In genomic region chr9:34027845-34028574, GRCh38 we compare ENCODE assay signal across 24 cellular contexts. TPM values are rescaled to one million over a fixed set of nuclear protein-coding genes. Genes with fewer than 3 reads are reported as not detected.
DNase-seq lines count a peak whose midpoint lies in the region; ATAC-seq and TF ChIP-seq lines count a peak whose summit lies in the region.
"Had no signal": no experiment of that assay in that cellular context is flagged by ENCODE, and none has a peak within 500 bp of the region (broad histone marks: within the 10 kb centered on the region; RNA-seq: fewer than 3 reads in every experiment).

No MANE protein-coding gene starts in this region.

- peak overlapping the region; percentile 47 for H3K27ac Mint-ChIP-seq in T-helper 17 cell
- H3K27ac Mint-ChIP-seq: B cell had no signal

- H3K9me3 ChIP-seq in right atrium auricular region (no peaks in the 10 kb centered on the region), T-helper 17 cell (ENCODE audit: control insufficient read depth, low read length, poor library complexity, severe bottlenecking) (no peaks in the 10 kb centered on the region), trophoblast cell (ENCODE audit: insufficient read depth, low read depth, low read length) (no peaks in the 10 kb centered on the region), upper lobe of right lung (no peaks in the 10 kb centered on the region)
- H3K9me3 ChIP-seq: SK-N-SH had no signal

- H3K4me1 Mint-ChIP-seq in T-helper 17 cell: peaks cover 14% of the 10 kb centered on the region

- H4K91ac ChIP-seq in trophoblast cell (ENCODE audit: low read depth, low read length): no peak overlapping the region

- intact Hi-C loops in Right ventricle myocardium superior (cut with DNase I): no loop called here
- intact Hi-C loops in upper lobe of right lung (cut with DNase I): no loop called here

- H3K4me1 ChIP-seq in right atrium auricular region (peaks cover 0 to 5% of the 10 kb centered on the region in 2 donors), trophoblast cell (ENCODE audit: control insufficient read depth in 1 of 2, insufficient read depth in 2 of 2, low read length in 2 of 2) (no peaks in the 10 kb centered on the region), upper lobe of right lung (peaks cover 6% of the 10 kb centered on the region)

- H3K36me3 ChIP-seq in right atrium auricular region (no peaks in the 10 kb centered on the region), trophoblast cell (ENCODE audit: control insufficient read depth in 1 of 2, insufficient read depth in 2 of 2, low read length in 2 of 2) (peaks cover 19 to 26% of the 10 kb centered on the region in 2 experiments), upper lobe of right lung (peaks cover 5% of the 10 kb centered on the region)

- WGBS in trophoblast cell (ENCODE audit: extremely low coverage, insufficient coverage, insufficient read length): no CpG with 5 or more reads among the region's 11 CpGs

- no peak overlapping the region for H3K4me3 ChIP-seq in right atrium auricular region
- H3K4me3 ChIP-seq in trophoblast cell (ENCODE audit: low read depth, low read length): no peak overlapping the region
- H3K4me3 ChIP-seq in upper lobe of right lung: no peak overlapping the region

- TF ChIP-seq CTCF in right atrium auricular region (IDR thresholded peaks at IDR 0.05) (no peak), upper lobe of right lung (IDR thresholded peaks at IDR 0.05) (no peak)

- no peak overlapping the region for H3K18ac ChIP-seq in trophoblast cell (ENCODE audit: low read length)

- H2AFZ ChIP-seq in trophoblast cell (ENCODE audit: insufficient read depth, low read length, poor library complexity): no peak overlapping the region

- H3K79me1 ChIP-seq in trophoblast cell (ENCODE audit: low read length): no peaks in the 10 kb centered on the region

- H4K8ac ChIP-seq in trophoblast cell (ENCODE audit: low read depth, low read length): no peak overlapping the region

- H3K27ac ChIP-seq in right atrium auricular region (no peak overlapping the region), trophoblast cell (ENCODE audit: low read depth, low read length) (no peak overlapping the region), upper lobe of right lung (no peak overlapping the region)
- H3K27ac ChIP-seq: C4-2B had no signal

- H2BK12ac ChIP-seq in trophoblast cell (ENCODE audit: low read length): no peak overlapping the region

- H2BK120ac ChIP-seq in trophoblast cell (ENCODE audit: insufficient read depth, low read length, poor library complexity): no peak overlapping the region

- H3K36me3 Mint-ChIP-seq in T-helper 17 cell (ENCODE audit: low read depth): peaks cover 3% of the 10 kb centered on the region

- H3K4ac ChIP-seq in trophoblast cell (ENCODE audit: low read depth, low read length): peak overlapping the region; percentile 98

- H3K14ac ChIP-seq in trophoblast cell (ENCODE audit: low read length): no peak overlapping the region

- no peaks in the 10 kb centered on the region for H3K27me3 Mint-ChIP-seq in T-helper 17 cell
- H3K27me3 Mint-ChIP-seq: B cell; CD8-positive, alpha-beta memory T cell had no signal

- DNase-seq in Right ventricle myocardium superior: no peak
- DNase-seq in right atrium auricular region (ENCODE audit: low spot score): no peak
- no peak for DNase-seq in T-helper 17 cell
- no peak for DNase-seq in trophoblast cell
- peak; percentile 25 for DNase-seq in upper lobe of right lung
- DNase-seq in AG20443 (ENCODE audit: low spot score): no peak
- DNase-seq: CD8-positive, alpha-beta memory T cell; DMS 273 treated with DMSO at 0.1 percent for 48 hours; DMS79; GF-D8; NCI-H1092; NCI-H1417 treated with DMSO at 0.1 percent for 48 hours; NCI-H1694 treated with DMSO at 0.1 percent for 48 hours; NCI-H2081 treated with DMSO at 0.1 percent for 48 hours; NCI-H2171; NCI-H226; NCI-H510A; NCI-H69; RPMI8226; SHP77 treated with DMSO at 0.1 percent for 48 hours; SK-N-SH had no signal

- H3K4me3 Mint-ChIP-seq in T-helper 17 cell: no peak overlapping the region
- H3K4me3 Mint-ChIP-seq: B cell; CD8-positive, alpha-beta memory T cell had no signal

- H3K4me2 ChIP-seq in trophoblast cell (ENCODE audit: low read length): no peak overlapping the region
- H3K4me2 ChIP-seq: SK-N-SH had no signal

- H3K23ac ChIP-seq in trophoblast cell (ENCODE audit: low read length): no peak overlapping the region

- no peak overlapping the region for H3K9ac ChIP-seq in trophoblast cell (ENCODE audit: low read length)
- H3K9ac ChIP-seq: SK-N-SH had no signal

- H3K27me3 ChIP-seq in right atrium auricular region (no peaks in the 10 kb centered on the region), trophoblast cell (ENCODE audit: insufficient read depth, low read length) (no peaks in the 10 kb centered on the region), upper lobe of right lung (no peaks in the 10 kb centered on the region)

- H4K12ac ChIP-seq in trophoblast cell (ENCODE audit: low read depth, low read length): peak overlapping the region; percentile 30

- H3K79me2 ChIP-seq in trophoblast cell (ENCODE audit: control insufficient read depth, insufficient read depth, low read length, poor library complexity): peaks cover 23% of the 10 kb centered on the region

- H2BK5ac ChIP-seq in trophoblast cell (ENCODE audit: low read depth, low read length, poor library complexity): no peak overlapping the region

- peak; percentile 41 for ATAC-seq in Right ventricle myocardium superior (ENCODE audit: poor library complexity)
- no peak for ATAC-seq in T-helper 17 cell
- ATAC-seq in upper lobe of right lung: no peak
- no peak for ATAC-seq in GM18520 (IDR thresholded peaks at IDR 0.05; ENCODE audit: unreplicated experiment)

- H2AK5ac ChIP-seq in trophoblast cell (ENCODE audit: low read length): no peak overlapping the region

RNA-seq across cellular contexts. Expression of gene UBAP2, which starts 20.7 kb away (rescaled TPM):
- total RNA-seq in Right ventricle myocardium superior (26.6 TPM), right atrium auricular region (10 to 100 TPM; 17.3 to 21.8 TPM), T-helper 17 cell (10 to 100 TPM; 33.9 to 37.3 TPM), upper lobe of right lung (36.2 TPM)
- 47.9 and 48.4 TPM in 2 replicates for polyA plus RNA-seq in trophoblast cell (2013)
